In genomic region chr19:8203288-8204120, GRCh38 we compare ENCODE assay signal across 11 cellular contexts. TPM values are rescaled to one million over a fixed set of nuclear protein-coding genes. Genes with fewer than 3 reads are reported as not detected.
DNase-seq lines count a peak whose midpoint lies in the region; FAIRE-seq and TF ChIP-seq lines count a peak whose summit lies in the region.
"Not testable (repeated sequence)": the region's sequence is repeated elsewhere in the genome, so short reads cannot be mapped to it uniquely, and the experiment has no call there.
"Had no signal": no experiment of that assay in that cellular context is flagged by ENCODE, and none has a peak within 500 bp of the region (broad histone marks: within the 10 kb centered on the region; RNA-seq: fewer than 3 reads in every experiment).

No MANE protein-coding gene starts in this region.

- not testable (repeated sequence) for H3K27me3 Mint-ChIP-seq in mesothelial cell of epicardium (ENCODE audit: low read depth); type B pancreatic cell

- TF ChIP-seq CTCF in mesothelial cell of epicardium (IDR thresholded peaks at IDR 0.05; ENCODE audit: unreplicated experiment); type B pancreatic cell (conservative IDR thresholded peaks at IDR 0.05): not testable (repeated sequence)

- H3K27ac Mint-ChIP-seq in mesothelial cell of epicardium, result peak overlapping the region; percentile 2
- peak overlapping the region; percentile 73 for H3K27ac Mint-ChIP-seq in type B pancreatic cell

- H3K4me1 Mint-ChIP-seq in mesothelial cell of epicardium, result peaks cover 14% of the 10 kb centered on the region
- H3K4me1 Mint-ChIP-seq in type B pancreatic cell (ENCODE audit: unreplicated experiment), result not testable (repeated sequence)

- H3K36me3 ChIP-seq in BLaER1 treated with 17β-estradiol and CSF1 and Interleukin-3, amounts not matched to agents 10 nM and 100 nM; ES-I3 (ENCODE audit: insufficient read depth, low read length); NT2/D1 (ENCODE audit: insufficient read depth, insufficient read length, low read length); ectodermal cell (ENCODE audit: control insufficient read depth, insufficient read depth, low read length); iPS DF 6.9 (ENCODE audit: control insufficient read depth, insufficient read depth, low read length): not testable (repeated sequence)

- not testable (repeated sequence) for DNase-seq in HTR-8/SVneo (ENCODE audit: insufficient read length, low spot score); iPS DF 6.9 (ENCODE audit: low read depth, low spot score); mesothelial cell of epicardium (ENCODE audit: low spot score in 2 of 2, unreplicated experiment in 2 of 2); type B pancreatic cell (ENCODE audit: extremely low spot score, unreplicated experiment)
- DNase-seq in NT2/D1 (ENCODE audit: low read depth, low spot score), result peak; percentile 85

- FAIRE-seq in HTR-8/SVneo (lab: Jason Lieb, UNC), result peak; percentile 31

- peaks cover 6 to 40% (median 33%) of the 10 kb centered on the region in 10 experiments for H3K4me1 ChIP-seq in BLaER1 treated with 17β-estradiol and CSF1 and Interleukin-3, amounts not matched to agents 10 nM and 100 nM
- H3K4me1 ChIP-seq in ES-I3 (ENCODE audit: insufficient read depth, low read length), result peaks cover 27% of the 10 kb centered on the region
- peaks cover 12% of the 10 kb centered on the region for H3K4me1 ChIP-seq in NT2/D1 (ENCODE audit: insufficient read depth, insufficient read length)
- not testable (repeated sequence) for H3K4me1 ChIP-seq in ectodermal cell (ENCODE audit: control insufficient read depth, insufficient read depth, low read length); iPS DF 6.9 (ENCODE audit: control insufficient read depth, insufficient read depth, low read length)

- not testable (repeated sequence) for H3K27ac ChIP-seq in BLaER1 treated with 17β-estradiol and CSF1 and Interleukin-3, amounts not matched to agents 10 nM and 100 nM
- H3K27ac ChIP-seq in ectodermal cell (ENCODE audit: insufficient read depth, low read depth, low read length, poor library complexity, severe bottlenecking) (peak overlapping the region; percentile 16), iPS DF 6.9 (ENCODE audit: low read length) (peak overlapping the region; percentile 43)

- H3K4me2 ChIP-seq in BLaER1 treated with 17β-estradiol and CSF1 and Interleukin-3, amounts not matched to agents 10 nM and 100 nM, result peak overlapping the region in 9 of 11 experiments; percentile 9 to 47 (median 32); a peak in 13 of 22 replicates

- not testable (repeated sequence) for H4K20me1 ChIP-seq in BLaER1 treated with 17β-estradiol and CSF1 and Interleukin-3, amounts not matched to agents 10 nM and 100 nM

- WGBS in ectodermal cell, 2 experiments, result 56 to 58% methylated on average over 15 of the region's 15 CpGs
- no CpG with 5 or more reads among the region's 15 CpGs for WGBS in iPS DF 6.9 (ENCODE audit: insufficient coverage, insufficient read length)

- H3K4me3 ChIP-seq in BLaER1 treated with 17β-estradiol and CSF1 and Interleukin-3, amounts not matched to agents 10 nM and 100 nM; NT2/D1 (ENCODE audit: insufficient read length, low read depth); ectodermal cell (ENCODE audit: insufficient read depth, low read depth, low read length); iPS DF 6.9 (ENCODE audit: low read length): not testable (repeated sequence)

- H3K4me3 Mint-ChIP-seq in mesothelial cell of epicardium, result not testable (repeated sequence)
- peak overlapping the region; percentile 52 for H3K4me3 Mint-ChIP-seq in type B pancreatic cell

- H3K36me3 Mint-ChIP-seq in mesothelial cell of epicardium, type B pancreatic cell: not testable (repeated sequence)

- H3K9me3 ChIP-seq in BLaER1 treated with 17β-estradiol and CSF1 and Interleukin-3, amounts not matched to agents 10 nM and 100 nM (replicated peaks in 1 of 11); ES-I3 (ENCODE audit: control insufficient read depth, insufficient read depth, low read length); NT2/D1 (ENCODE audit: insufficient read depth, low read length); ectodermal cell (ENCODE audit: control insufficient read depth, low read length); iPS DF 6.9 (ENCODE audit: control insufficient read depth, insufficient read depth, low read length): not testable (repeated sequence)

- not testable (repeated sequence) for H3K9me3 Mint-ChIP-seq in mesothelial cell of epicardium, type B pancreatic cell

- not testable (repeated sequence) for H3K27me3 ChIP-seq in BLaER1 treated with 17β-estradiol and CSF1 and Interleukin-3, amounts not matched to agents 10 nM and 100 nM; NT2/D1 (ENCODE audit: insufficient read depth, insufficient read length); ectodermal cell (ENCODE audit: control insufficient read depth, insufficient read depth, low read length, poor library complexity, severe bottlenecking); iPS DF 6.9 (ENCODE audit: control insufficient read depth, insufficient read depth, low read length)

- H3K9ac ChIP-seq in BLaER1 treated with 17β-estradiol and CSF1 and Interleukin-3, amounts not matched to agents 10 nM and 100 nM, result not testable (repeated sequence)
- H3K9ac ChIP-seq in ES-I3 (ENCODE audit: low read depth, low read length) (peak overlapping the region; percentile 6; the same call in 1 of the 2 replicates), NT2/D1 (ENCODE audit: insufficient read length, low read depth) (peak overlapping the region; percentile 22)

RNA-seq across cellular contexts. Expression of gene CERS4, which starts 5.7 kb away (rescaled TPM):
- polyA plus RNA-seq in ectodermal cell (2013, experiment 1 of 4), result 44.2 TPM
- 55.3 TPM for polyA plus RNA-seq in ectodermal cell (2013, experiment 2 of 4)
- 42.6 TPM for polyA plus RNA-seq in ectodermal cell (2013, experiment 3 of 4)
- polyA plus RNA-seq in ectodermal cell (2013, experiment 4 of 4), result 56.6 TPM
- total RNA-seq in mesothelial cell of epicardium (60.1 to 72.7 TPM (median 67.0 TPM) in 3 replicates), type B pancreatic cell (ENCODE audit: low replicate concordance) (52.8 and 56.3 TPM in 2 replicates)

RNA-seq across cellular contexts. Expression of gene FBN3, which starts 54.1 kb away (rescaled TPM):
- polyA plus RNA-seq in ectodermal cell (2013, experiment 1 of 4), result 46.1 TPM
- 65.2 TPM for polyA plus RNA-seq in ectodermal cell (2013, experiment 2 of 4)
- 37.6 TPM for polyA plus RNA-seq in ectodermal cell (2013, experiment 3 of 4)
- 45.3 TPM for polyA plus RNA-seq in ectodermal cell (2013, experiment 4 of 4)
- total RNA-seq in mesothelial cell of epicardium (115 to 124 TPM (median 120 TPM) in 3 replicates), type B pancreatic cell (ENCODE audit: low replicate concordance) (18.0 and 63.7 TPM in 2 replicates)
- total RNA-seq: Calu3, IMR-90, OCI-LY7 had no signal
- polyA plus RNA-seq: IMR-90 had no signal
